Comparison of ENCODE assay signal across 2 cellular contexts in the genomic region with DNA sequence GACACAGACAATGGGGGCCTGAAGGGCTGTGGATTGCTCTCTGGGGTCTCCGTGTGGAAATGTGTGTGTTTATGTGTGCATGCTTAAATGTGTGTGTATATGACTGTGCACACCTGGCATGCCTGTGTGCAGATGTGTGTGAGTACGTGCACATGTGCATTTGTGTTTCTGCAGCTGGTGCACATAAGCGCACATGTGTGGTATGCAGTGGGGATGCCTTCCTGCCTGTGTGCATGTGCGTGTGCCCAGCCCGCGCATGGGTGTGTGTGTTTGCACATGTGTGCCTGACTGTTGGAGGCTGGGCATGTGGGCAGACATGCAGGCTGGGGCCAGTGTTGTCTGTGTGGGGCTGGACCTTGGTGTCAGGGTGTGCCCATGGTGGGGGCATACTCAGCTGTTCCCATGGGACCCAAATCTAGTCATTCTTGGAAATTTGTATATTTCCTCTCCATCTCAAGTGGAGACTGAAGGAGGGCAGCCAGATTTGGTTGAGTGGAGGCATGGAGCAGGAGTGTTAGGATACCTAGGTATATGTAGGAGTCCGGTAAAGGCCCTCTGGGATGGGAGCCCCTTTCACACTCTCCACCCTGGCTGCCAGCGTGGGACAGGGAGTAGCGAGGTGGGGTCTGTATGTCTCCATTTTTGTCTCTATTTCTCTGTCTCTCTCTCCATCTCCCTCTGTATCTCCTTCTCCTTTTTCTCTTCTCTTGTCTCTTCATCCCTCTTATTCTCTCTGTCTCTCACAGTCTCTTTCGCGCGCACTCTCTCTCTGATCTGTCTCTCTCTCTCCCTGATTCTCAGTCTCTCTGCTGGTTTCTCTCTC.
TF ChIP-seq lines count a peak whose summit lies in the region.

No MANE protein-coding gene starts in this region.

TF ChIP-seq in SK-N-SH, 30 proteins besides CTCF, POLR2A, EP300 and RAD21:
- no peak for TF ChIP-seq ZBTB33 (IDR thresholded peaks at IDR 0.05; ENCODE audit: borderline replicate concordance, low read depth)
- TF ChIP-seq, protein P1, sequence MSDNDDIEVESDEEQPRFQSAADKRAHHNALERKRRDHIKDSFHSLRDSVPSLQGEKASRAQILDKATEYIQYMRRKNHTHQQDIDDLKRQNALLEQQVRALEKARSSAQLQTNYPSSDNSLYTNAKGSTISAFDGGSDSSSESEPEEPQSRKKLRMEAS (IDR thresholded peaks at IDR 0.05; ENCODE audit: low read depth), result no peak
- no peak for TF ChIP-seq POLR2AphosphoS5 (IDR thresholded peaks at IDR 0.05; ENCODE audit: low read depth, low read length)
- no peak for TF ChIP-seq TCF12 (IDR thresholded peaks at IDR 0.05)

TF ChIP-seq in HEK293, 187 proteins besides CTCF, POLR2A, EP300 and RAD21 (continued from another document):
- no peak for TF ChIP-seq ZNF26 (tag by site-specific recombination; IDR thresholded peaks at IDR 0.05)
- no peak for TF ChIP-seq ZNF521 (tag by site-specific recombination; IDR thresholded peaks at IDR 0.05)
- peak; percentile 73; the same call in 1 of the 2 replicates for TF ChIP-seq TSHZ1 (tag by site-specific recombination; IDR thresholded peaks at IDR 0.05; ENCODE audit: borderline replicate concordance)
- TF ChIP-seq PRDM1 (tag by site-specific recombination; IDR thresholded peaks at IDR 0.05), result peak; percentile 80
- TF ChIP-seq ZNF658 (tag by site-specific recombination; IDR thresholded peaks at IDR 0.05), result no peak
